In the genomic region with DNA sequence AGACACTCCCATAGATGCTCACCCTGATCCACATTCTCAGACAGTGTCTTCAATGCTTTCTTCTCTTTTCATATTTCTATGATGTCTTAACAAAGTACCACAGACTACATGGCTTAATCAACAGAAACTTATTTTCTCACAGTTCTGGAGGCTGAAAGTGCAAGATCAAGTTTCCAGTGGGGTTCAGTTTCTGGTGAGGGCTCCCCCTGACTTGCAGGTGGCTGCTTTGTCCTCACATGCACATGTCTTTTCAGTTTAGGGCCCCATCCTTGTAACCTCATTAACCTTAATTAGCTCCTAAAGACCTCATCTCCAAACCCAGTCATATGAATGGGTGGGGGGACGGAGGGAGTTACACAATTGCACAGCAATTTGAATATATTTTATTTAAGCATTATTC, we compare ENCODE assay signal across 9 cellular contexts.
"Had no signal": no experiment of that assay in that cellular context is flagged by ENCODE, and none has a peak within 500 bp of the region (broad histone marks: within the 10 kb centered on the region; RNA-seq: fewer than 3 reads in every experiment).

No MANE protein-coding gene starts in this region.

- H3K27ac Mint-ChIP-seq: GM23338, H9, HFFc6 had no signal

- H3K36me3 ChIP-seq: HAP-1 had no signal

- H3K9me3 Mint-ChIP-seq: GM23338, H9, HFFc6 had no signal

- H3K27ac ChIP-seq: GM23248 had no signal

- H3K9ac ChIP-seq: GM23248 had no signal

- H3K4me3 Mint-ChIP-seq: GM23338, H9, HFFc6 had no signal

- H3K9me3 ChIP-seq: HAP-1 had no signal

- ATAC-seq: GM23338, HCT116 had no signal

- H3K4me2 ChIP-seq: GM23338 had no signal

- H2AFZ ChIP-seq: GM23248, GM23338 had no signal

- DNase-seq: GM23248, GOT3, H7, H9, HCEC 1CT, HFFc6 had no signal

- H3K4me1 ChIP-seq: HAP-1 had no signal

- H3K4me3 ChIP-seq: GM23248, GM23338, HAP-1 had no signal
